In the genomic region with DNA sequence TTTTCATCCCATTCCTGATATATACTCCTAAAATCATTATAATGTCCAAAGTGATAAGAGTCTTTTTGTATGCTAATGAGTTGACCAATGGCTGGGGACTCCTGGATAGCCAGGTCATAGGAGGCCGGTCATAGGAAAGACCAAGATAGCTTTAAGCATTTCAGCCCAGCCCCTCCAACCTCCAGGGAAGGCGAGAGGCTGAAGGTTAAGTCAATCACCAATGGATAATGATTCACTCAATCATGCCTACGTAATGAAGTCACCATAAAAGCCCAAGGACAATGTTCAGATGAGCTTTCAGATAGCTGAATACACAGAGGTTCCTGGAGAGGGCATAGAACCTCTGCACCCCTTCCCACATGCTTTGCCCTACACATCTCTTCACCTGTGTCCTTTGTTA, we compare ENCODE assay signal across 2 cellular contexts.
TF ChIP-seq lines count a peak whose summit lies in the region.

No MANE protein-coding gene starts in this region.

TF ChIP-seq in GM23338, 12 proteins besides CTCF, POLR2A, EP300 and RAD21 (continued from another document):
- TF ChIP-seq, protein P1, sequence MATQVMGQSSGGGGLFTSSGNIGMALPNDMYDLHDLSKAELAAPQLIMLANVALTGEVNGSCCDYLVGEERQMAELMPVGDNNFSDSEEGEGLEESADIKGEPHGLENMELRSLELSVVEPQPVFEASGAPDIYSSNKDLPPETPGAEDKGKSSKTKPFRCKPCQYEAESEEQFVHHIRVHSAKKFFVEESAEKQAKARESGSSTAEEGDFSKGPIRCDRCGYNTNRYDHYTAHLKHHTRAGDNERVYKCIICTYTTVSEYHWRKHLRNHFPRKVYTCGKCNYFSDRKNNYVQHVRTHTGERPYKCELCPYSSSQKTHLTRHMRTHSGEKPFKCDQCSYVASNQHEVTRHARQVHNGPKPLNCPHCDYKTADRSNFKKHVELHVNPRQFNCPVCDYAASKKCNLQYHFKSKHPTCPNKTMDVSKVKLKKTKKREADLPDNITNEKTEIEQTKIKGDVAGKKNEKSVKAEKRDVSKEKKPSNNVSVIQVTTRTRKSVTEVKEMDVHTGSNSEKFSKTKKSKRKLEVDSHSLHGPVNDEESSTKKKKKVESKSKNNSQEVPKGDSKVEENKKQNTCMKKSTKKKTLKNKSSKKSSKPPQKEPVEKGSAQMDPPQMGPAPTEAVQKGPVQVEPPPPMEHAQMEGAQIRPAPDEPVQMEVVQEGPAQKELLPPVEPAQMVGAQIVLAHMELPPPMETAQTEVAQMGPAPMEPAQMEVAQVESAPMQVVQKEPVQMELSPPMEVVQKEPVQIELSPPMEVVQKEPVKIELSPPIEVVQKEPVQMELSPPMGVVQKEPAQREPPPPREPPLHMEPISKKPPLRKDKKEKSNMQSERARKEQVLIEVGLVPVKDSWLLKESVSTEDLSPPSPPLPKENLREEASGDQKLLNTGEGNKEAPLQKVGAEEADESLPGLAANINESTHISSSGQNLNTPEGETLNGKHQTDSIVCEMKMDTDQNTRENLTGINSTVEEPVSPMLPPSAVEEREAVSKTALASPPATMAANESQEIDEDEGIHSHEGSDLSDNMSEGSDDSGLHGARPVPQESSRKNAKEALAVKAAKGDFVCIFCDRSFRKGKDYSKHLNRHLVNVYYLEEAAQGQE (IDR thresholded peaks at IDR 0.05; ENCODE audit: unreplicated experiment) = no peak
- TF ChIP-seq EZH2 (IDR thresholded peaks at IDR 0.05; ENCODE audit: low read depth, unreplicated experiment) = no peak
- TF ChIP-seq ZNF331 (CRISPR knock-in tag; IDR thresholded peaks at IDR 0.05; ENCODE audit: low read depth) = no peak
- no peak for TF ChIP-seq NANOG (IDR thresholded peaks at IDR 0.05; ENCODE audit: borderline replicate concordance)
- no peak for TF ChIP-seq STAT1 (IDR thresholded peaks at IDR 0.05; ENCODE audit: unreplicated experiment)
- TF ChIP-seq, protein P2, sequence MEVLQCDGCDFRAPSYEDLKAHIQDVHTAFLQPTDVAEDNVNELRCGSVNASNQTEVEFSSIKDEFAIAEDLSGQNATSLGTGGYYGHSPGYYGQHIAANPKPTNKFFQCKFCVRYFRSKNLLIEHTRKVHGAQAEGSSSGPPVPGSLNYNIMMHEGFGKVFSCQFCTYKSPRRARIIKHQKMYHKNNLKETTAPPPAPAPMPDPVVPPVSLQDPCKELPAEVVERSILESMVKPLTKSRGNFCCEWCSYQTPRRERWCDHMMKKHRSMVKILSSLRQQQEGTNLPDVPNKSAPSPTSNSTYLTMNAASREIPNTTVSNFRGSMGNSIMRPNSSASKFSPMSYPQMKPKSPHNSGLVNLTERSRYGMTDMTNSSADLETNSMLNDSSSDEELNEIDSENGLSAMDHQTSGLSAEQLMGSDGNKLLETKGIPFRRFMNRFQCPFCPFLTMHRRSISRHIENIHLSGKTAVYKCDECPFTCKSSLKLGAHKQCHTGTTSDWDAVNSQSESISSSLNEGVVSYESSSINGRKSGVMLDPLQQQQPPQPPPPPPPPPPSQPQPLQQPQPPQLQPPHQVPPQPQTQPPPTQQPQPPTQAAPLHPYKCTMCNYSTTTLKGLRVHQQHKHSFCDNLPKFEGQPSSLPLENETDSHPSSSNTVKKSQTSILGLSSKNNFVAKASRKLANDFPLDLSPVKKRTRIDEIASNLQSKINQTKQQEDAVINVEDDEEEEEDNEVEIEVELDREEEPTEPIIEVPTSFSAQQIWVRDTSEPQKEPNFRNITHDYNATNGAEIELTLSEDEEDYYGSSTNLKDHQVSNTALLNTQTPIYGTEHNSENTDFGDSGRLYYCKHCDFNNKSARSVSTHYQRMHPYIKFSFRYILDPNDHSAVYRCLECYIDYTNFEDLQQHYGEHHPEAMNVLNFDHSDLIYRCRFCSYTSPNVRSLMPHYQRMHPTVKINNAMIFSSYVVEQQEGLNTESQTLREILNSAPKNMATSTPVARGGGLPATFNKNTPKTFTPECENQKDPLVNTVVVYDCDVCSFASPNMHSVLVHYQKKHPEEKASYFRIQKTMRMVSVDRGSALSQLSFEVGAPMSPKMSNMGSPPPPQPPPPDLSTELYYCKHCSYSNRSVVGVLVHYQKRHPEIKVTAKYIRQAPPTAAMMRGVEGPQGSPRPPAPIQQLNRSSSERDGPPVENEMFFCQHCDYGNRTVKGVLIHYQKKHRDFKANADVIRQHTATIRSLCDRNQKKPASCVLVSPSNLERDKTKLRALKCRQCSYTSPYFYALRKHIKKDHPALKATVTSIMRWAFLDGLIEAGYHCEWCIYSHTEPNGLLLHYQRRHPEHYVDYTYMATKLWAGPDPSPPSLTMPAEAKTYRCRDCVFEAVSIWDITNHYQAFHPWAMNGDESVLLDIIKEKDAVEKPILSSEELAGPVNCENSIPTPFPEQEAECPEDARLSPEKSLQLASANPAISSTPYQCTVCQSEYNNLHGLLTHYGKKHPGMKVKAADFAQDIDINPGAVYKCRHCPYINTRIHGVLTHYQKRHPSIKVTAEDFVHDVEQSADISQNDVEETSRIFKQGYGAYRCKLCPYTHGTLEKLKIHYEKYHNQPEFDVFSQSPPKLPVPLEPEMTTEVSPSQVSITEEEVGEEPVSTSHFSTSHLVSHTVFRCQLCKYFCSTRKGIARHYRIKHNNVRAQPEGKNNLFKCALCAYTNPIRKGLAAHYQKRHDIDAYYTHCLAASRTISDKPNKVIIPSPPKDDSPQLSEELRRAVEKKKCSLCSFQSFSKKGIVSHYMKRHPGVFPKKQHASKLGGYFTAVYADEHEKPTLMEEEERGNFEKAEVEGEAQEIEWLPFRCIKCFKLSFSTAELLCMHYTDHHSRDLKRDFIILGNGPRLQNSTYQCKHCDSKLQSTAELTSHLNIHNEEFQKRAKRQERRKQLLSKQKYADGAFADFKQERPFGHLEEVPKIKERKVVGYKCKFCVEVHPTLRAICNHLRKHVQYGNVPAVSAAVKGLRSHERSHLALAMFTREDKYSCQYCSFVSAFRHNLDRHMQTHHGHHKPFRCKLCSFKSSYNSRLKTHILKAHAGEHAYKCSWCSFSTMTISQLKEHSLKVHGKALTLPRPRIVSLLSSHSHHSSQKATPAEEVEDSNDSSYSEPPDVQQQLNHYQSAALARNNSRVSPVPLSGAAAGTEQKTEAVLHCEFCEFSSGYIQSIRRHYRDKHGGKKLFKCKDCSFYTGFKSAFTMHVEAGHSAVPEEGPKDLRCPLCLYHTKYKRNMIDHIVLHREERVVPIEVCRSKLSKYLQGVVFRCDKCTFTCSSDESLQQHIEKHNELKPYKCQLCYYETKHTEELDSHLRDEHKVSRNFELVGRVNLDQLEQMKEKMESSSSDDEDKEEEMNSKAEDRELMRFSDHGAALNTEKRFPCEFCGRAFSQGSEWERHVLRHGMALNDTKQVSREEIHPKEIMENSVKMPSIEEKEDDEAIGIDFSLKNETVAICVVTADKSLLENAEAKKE (CRISPR knock-in tag; IDR thresholded peaks at IDR 0.05) = no peak
- TF ChIP-seq POLR2AphosphoS5 (IDR thresholded peaks at IDR 0.05; ENCODE audit: low read depth) = no peak
- no peak for TF ChIP-seq JUNB (IDR thresholded peaks at IDR 0.05; ENCODE audit: unreplicated experiment)
- TF ChIP-seq CREB1 (CRISPR knock-in tag; IDR thresholded peaks at IDR 0.05; ENCODE audit: low read depth) = no peak
- no peak for TF ChIP-seq ZNF114 (CRISPR knock-in tag; IDR thresholded peaks at IDR 0.05)
- no peak for TF ChIP-seq EZH2phosphoT487 (IDR thresholded peaks at IDR 0.05; ENCODE audit: unreplicated experiment)

TF ChIP-seq in K562, 482 proteins besides CTCF, POLR2A, EP300 and RAD21 (continued from another document):
- TF ChIP-seq NR2C1 (IDR thresholded peaks at IDR 0.05) (no peak), NR2C1 (tag; IDR thresholded peaks at IDR 0.05) (no peak), STAT5A (IDR thresholded peaks at IDR 0.05; ENCODE audit: borderline replicate concordance, low read length) (no peak)
